ENCODE assay signal across 2 cellular contexts in the genomic region with DNA sequence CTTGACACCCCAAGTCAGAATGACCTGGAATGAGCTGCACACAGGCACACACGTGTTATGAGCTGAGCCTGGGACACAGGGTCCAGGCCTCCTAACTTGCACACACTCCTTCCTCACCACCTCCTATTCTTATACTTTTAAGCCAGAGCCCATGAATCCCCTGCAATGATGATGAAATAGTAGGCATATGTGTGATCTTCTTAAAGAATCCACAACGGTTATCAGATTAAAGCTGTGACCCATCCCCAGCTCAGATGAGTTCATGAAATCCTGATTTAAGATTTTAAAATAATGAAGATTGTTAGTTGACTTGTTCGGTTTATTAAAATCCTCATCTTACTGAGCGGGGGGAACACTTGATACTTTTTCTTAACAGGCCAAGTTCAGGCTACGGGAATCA.
TF ChIP-seq lines count a peak whose summit lies in the region.

No MANE protein-coding gene starts in this region.

TF ChIP-seq in K562, 482 proteins besides CTCF, POLR2A, EP300 and RAD21 (continued from another document):
- TF ChIP-seq ATF3 (IDR thresholded peaks at IDR 0.05) (peak; percentile 54; the same call in 1 of the 2 replicates), ATF3 (CRISPR knock-in tag; conservative IDR thresholded peaks at IDR 0.05) (no peak), MEF2D (tag; conservative IDR thresholded peaks at IDR 0.05; ENCODE audit: low read depth) (no peak), ZNF561 (CRISPR knock-in tag; conservative IDR thresholded peaks at IDR 0.05) (no peak)

TF ChIP-seq in HEK293T, 16 proteins besides CTCF, POLR2A, EP300 and RAD21 (continued from another document):
- TF ChIP-seq, protein P1, sequence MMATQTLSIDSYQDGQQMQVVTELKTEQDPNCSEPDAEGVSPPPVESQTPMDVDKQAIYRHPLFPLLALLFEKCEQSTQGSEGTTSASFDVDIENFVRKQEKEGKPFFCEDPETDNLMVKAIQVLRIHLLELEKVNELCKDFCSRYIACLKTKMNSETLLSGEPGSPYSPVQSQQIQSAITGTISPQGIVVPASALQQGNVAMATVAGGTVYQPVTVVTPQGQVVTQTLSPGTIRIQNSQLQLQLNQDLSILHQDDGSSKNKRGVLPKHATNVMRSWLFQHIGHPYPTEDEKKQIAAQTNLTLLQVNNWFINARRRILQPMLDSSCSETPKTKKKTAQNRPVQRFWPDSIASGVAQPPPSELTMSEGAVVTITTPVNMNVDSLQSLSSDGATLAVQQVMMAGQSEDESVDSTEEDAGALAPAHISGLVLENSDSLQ (IDR thresholded peaks at IDR 0.05): no peak
- no peak for TF ChIP-seq SP1 (IDR thresholded peaks at IDR 0.05)
- TF ChIP-seq CTBP1 (IDR thresholded peaks at IDR 0.05; ENCODE audit: borderline replicate concordance): no peak
- no peak for TF ChIP-seq TARDBP (IDR thresholded peaks at IDR 0.05)
- TF ChIP-seq FOXK2 (IDR thresholded peaks at IDR 0.05): no peak
- TF ChIP-seq NFRKB (IDR thresholded peaks at IDR 0.05): no peak
- TF ChIP-seq ZNF384 (IDR thresholded peaks at IDR 0.05): no peak
- no peak for TF ChIP-seq BHLHE40 (IDR thresholded peaks at IDR 0.05; ENCODE audit: borderline replicate concordance)
- TF ChIP-seq FOXM1 (IDR thresholded peaks at IDR 0.05; ENCODE audit: borderline replicate concordance): no peak
- no peak for TF ChIP-seq FOXA1 (IDR thresholded peaks at IDR 0.05)
- TF ChIP-seq L3MBTL2 (conservative IDR thresholded peaks at IDR 0.05): no peak
